8 cellular contexts compared by ENCODE assay signal in the genomic region with DNA sequence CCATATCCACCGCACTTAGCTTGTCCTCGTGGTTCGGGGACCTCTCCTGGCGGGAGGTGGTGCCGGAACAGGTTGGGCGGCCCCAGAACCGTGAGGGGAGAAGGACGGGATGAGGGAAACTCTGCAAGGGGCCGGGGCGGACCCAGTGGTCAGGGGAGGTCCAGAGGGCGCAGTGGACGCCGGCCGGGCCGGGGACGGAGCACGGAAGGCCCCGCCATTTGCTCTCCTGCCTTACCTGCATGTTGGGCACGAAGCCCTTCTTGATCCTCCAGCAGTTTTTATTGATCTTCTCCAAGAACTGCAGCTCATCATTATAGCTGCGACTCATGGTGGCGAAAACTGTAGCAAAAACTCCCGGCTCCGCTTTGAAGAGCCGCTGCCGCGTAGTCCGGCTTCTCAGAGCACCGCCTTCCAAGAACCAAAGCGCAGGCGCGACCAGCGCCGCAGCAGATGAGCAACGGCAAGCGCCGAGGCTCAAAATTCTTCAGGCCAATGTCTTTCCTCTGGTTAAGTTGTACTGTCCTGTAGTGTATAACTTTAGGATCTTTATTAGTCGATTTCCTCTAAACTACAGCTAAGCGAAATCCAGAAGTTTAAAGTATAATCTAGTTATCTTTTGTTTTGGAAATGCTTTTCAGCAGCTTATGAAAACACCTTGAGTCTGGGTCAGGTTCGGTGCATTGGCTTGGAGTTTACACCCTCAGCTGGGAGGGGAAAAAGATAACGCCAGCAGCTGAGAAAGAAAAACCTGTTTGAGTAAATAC. TPM values are rescaled to one million over a fixed set of nuclear protein-coding genes. Genes with fewer than 3 reads are reported as not detected.
DNase-seq lines count a peak whose midpoint lies in the region; ATAC-seq and TF ChIP-seq lines count a peak whose summit lies in the region.

A gene (minus strand): TSS at position 419 of the 764 bp plus-strand sequence. CDS start 91 bp downstream, at position 328.

- ATAC-seq in HCT116 (peak; percentile 85), heart left ventricle (peak; percentile 90 to 94 (median 92))

- H3K9me2 ChIP-seq in DOHH2 (replicated peaks; ENCODE audit: control insufficient read depth, low read length) (no peaks in the 10 kb centered on the region), HCT116 (ENCODE audit: insufficient read depth) (no peaks in the 10 kb centered on the region)

- peak within 1 kb of the TSS; percentile 97 for H3K27ac Mint-ChIP-seq in T-helper 1 cell treated with Interleukin-12 subunit alpha and Interleukin-12 subunit beta and Interleukin-4 antibody, amounts not matched to agents 30 μg/mL and 1 μg/mL, for 36 hours

- TF ChIP-seq RAD21 in HCT116 (IDR thresholded peaks at IDR 0.05; ENCODE audit: low read depth): no peak

- H4K20me1 ChIP-seq in DOHH2 (ENCODE audit: control insufficient read depth, insufficient read depth, low read depth, low read length) (peaks cover 3% of the 10 kb centered on the region; the same call in 1 of the 2 replicates), HCT116 (ENCODE audit: insufficient read depth) (no peaks in the 10 kb centered on the region)

- TF ChIP-seq CTCF in DOHH2 (IDR thresholded peaks at IDR 0.05; ENCODE audit: low read depth, low read length, poor library complexity, severe bottlenecking): peak; percentile 12
- no peak for TF ChIP-seq CTCF in HCT116 (IDR thresholded peaks at IDR 0.05 in 2 of 3, conservative IDR thresholded peaks at IDR 0.05 in 1 of 3; ENCODE audit: borderline replicate concordance in 1 of 3, insufficient read depth in 1 of 3, low read depth in 2 of 3, low read length in 2 of 3)
- TF ChIP-seq CTCF in heart left ventricle (IDR thresholded peaks at IDR 0.05): peak in 2 of 12 donors; percentile 2 to 7
- no peak for TF ChIP-seq CTCF in parathyroid adenoma (IDR thresholded peaks at IDR 0.05)
- TF ChIP-seq CTCF in thyroid gland (IDR thresholded peaks at IDR 0.05): peak in 1 of 6 experiments; percentile 16

- CTCF ChIA-PET in HCT116 (lab: Charles Lee): interaction anchor here (0.8 to 2.0 kb wide), 7 partner anchors 14 to 441 kb away, joined by 3 to 6 read pairs (median 3); a partner anchor contains a TSS

- H3K27ac ChIP-seq in DOHH2 (ENCODE audit: low read depth, low read length) (no peak within 1 kb of the TSS), HCT116 (ENCODE audit: low read depth, low read length) (peak within 1 kb of the TSS; percentile 67), heart left ventricle (peak within 1 kb of the TSS in 11 of 12 donors; percentile 20 to 79 (median 68)), parathyroid adenoma (peak within 1 kb of the TSS; percentile 56), thyroid gland (peak within 1 kb of the TSS; percentile 10 to 75 (median 56))

- H3K36me3 ChIP-seq in DOHH2 (ENCODE audit: control insufficient read depth, low read length): peaks cover 17% of the 10 kb centered on the region
- H3K36me3 ChIP-seq in HCT116 (ENCODE audit: control insufficient read depth in 1 of 2, insufficient read depth in 2 of 2, low read length in 2 of 2): peaks cover 11 to 20% of the 10 kb centered on the region in 2 experiments; a peak in 3 of 4 replicates
- peaks cover 0 to 25% (median 19%) of the 10 kb centered on the region in 9 donors for H3K36me3 ChIP-seq in heart left ventricle
- no peaks in the 10 kb centered on the region for H3K36me3 ChIP-seq in parathyroid adenoma (ENCODE audit: control insufficient read depth, insufficient read depth, low read length)
- peaks cover 0 to 13% of the 10 kb centered on the region in 2 donors for H3K36me3 ChIP-seq in thyroid gland

- H3K9me3 Mint-ChIP-seq in T-helper 1 cell treated with Interleukin-12 subunit alpha and Interleukin-12 subunit beta and Interleukin-4 antibody, amounts not matched to agents 30 μg/mL and 1 μg/mL, for 36 hours: no peaks in the 10 kb centered on the region

- H3K27me3 Mint-ChIP-seq in T-helper 1 cell treated with Interleukin-12 subunit alpha and Interleukin-12 subunit beta and Interleukin-4 antibody, amounts not matched to agents 30 μg/mL and 1 μg/mL, for 36 hours (ENCODE audit: low read depth): peaks cover 8% of the 10 kb centered on the region

- H3K4me1 ChIP-seq in DOHH2 (ENCODE audit: control insufficient read depth, low read length) (peaks cover 31% of the 10 kb centered on the region), HCT116 (ENCODE audit: control insufficient read depth in 1 of 2, insufficient read depth in 2 of 2, low read length in 2 of 2) (peaks cover 12 to 21% of the 10 kb centered on the region in 2 experiments; a peak in 2 of 4 replicates), heart left ventricle (peaks cover 0 to 48% (median 17%) of the 10 kb centered on the region in 12 donors), parathyroid adenoma (peaks cover 8% of the 10 kb centered on the region), thyroid gland (peaks cover 7 to 16% of the 10 kb centered on the region in 2 donors)

- 1 to 3% (median 2%) methylated on average over 28 to 40 of the region's 40 CpGs for WGBS in heart left ventricle, 4 donors
- WGBS in thyroid gland, 2 donors: 0 to 1% methylated on average over 29 to 39 of the region's 40 CpGs

- POLR2A ChIA-PET in HCT116 (lab: Charles Lee): interaction anchor here (1.3 kb wide), 1 partner anchor 13 kb away, joined by 3 read pairs; no protein-coding TSS in a partner anchor

- DNase-seq in HCT116 (ENCODE audit: low read depth, low spot score): peak; percentile 88
- DNase-seq in NCI-H1436 (lab: John Stamatoyannopoulos, UW): peak; percentile 84
- DNase-seq in amniotic epithelial cell (ENCODE audit: low read depth): peak; percentile 93
- peak; percentile 94 to 96 (median 96) for DNase-seq in heart left ventricle
- peak; percentile 88 to 91 for DNase-seq in thyroid gland

- H3K9me3 ChIP-seq in DOHH2 (ENCODE audit: control insufficient read depth, insufficient read depth, low read length) (no peaks in the 10 kb centered on the region), HCT116 (ENCODE audit: control insufficient read depth in 1 of 2, insufficient read depth in 1 of 2, low read depth in 1 of 2, low read length in 2 of 2) (no peaks in the 10 kb centered on the region), heart left ventricle (no peaks in the 10 kb centered on the region), parathyroid adenoma (ENCODE audit: control insufficient read depth, low read length) (no peaks in the 10 kb centered on the region), thyroid gland (no peaks in the 10 kb centered on the region)

- intact Hi-C loops in HCT116 (cut with micrococcal nuclease) (no loop called here), heart left ventricle (cut with DNase I) (loop anchor here in 8 of 10 donors (2.0 to 10.0 kb wide), 3 partner anchors 60 to 63 kb away; a partner anchor contains a TSS), thyroid gland (cut with DNase I) (no loop called here)

- H3K36me3 Mint-ChIP-seq in T-helper 1 cell treated with Interleukin-12 subunit alpha and Interleukin-12 subunit beta and Interleukin-4 antibody, amounts not matched to agents 30 μg/mL and 1 μg/mL, for 36 hours (ENCODE audit: low read depth): peaks cover 19% of the 10 kb centered on the region

- H3F3A ChIP-seq in DOHH2 (ENCODE audit: control insufficient read depth, insufficient read depth): 0 out of 2 replicates have a peak, but pooled peaks cover 3% of the 10 kb centered on the region

- H3K27me3 ChIP-seq in DOHH2 (ENCODE audit: control insufficient read depth, low read length) (peaks cover 4% of the 10 kb centered on the region), HCT116 (ENCODE audit: insufficient read depth, low read length) (peaks cover 8% of the 10 kb centered on the region; the same call in 1 of the 2 replicates), heart left ventricle (no peaks in the 10 kb centered on the region), parathyroid adenoma (ENCODE audit: control insufficient read depth, insufficient read depth, low read length) (no peaks in the 10 kb centered on the region), thyroid gland (no peaks in the 10 kb centered on the region)

- H2AFZ ChIP-seq in HCT116 (ENCODE audit: low read depth, low read length, poor library complexity, severe bottlenecking) (peak within 1 kb of the TSS; percentile 86), parathyroid adenoma (peak within 1 kb of the TSS; percentile 82)

- H3K79me2 ChIP-seq in DOHH2 (ENCODE audit: control insufficient read depth, low read length) (peaks cover 41% of the 10 kb centered on the region), HCT116 (ENCODE audit: insufficient read depth, low read length) (peaks cover 49% of the 10 kb centered on the region), parathyroid adenoma (peaks cover 6% of the 10 kb centered on the region)

- H3K4me3 Mint-ChIP-seq in T-helper 1 cell treated with Interleukin-12 subunit alpha and Interleukin-12 subunit beta and Interleukin-4 antibody, amounts not matched to agents 30 μg/mL and 1 μg/mL, for 36 hours: peak within 1 kb of the TSS; percentile 98

- peaks cover 44% of the 10 kb centered on the region for H3K4me1 Mint-ChIP-seq in T-helper 1 cell treated with Interleukin-12 subunit alpha and Interleukin-12 subunit beta and Interleukin-4 antibody, amounts not matched to agents 30 μg/mL and 1 μg/mL, for 36 hours (ENCODE audit: low read depth)

- RAD21 ChIA-PET in HCT116 (lab: Charles Lee; ENCODE audit: low non-redundant PET in 1 of 2, low total read pairs in 2 of 2, uncharacterized antibody in 2 of 2, unreplicated experiment in 2 of 2): no interaction called here

- H3K4me2 ChIP-seq in DOHH2 (ENCODE audit: low read length) (peak within 1 kb of the TSS; percentile 71), HCT116 (ENCODE audit: low read length) (peak within 1 kb of the TSS; percentile 75), parathyroid adenoma (ENCODE audit: low read length) (peak within 1 kb of the TSS; percentile 66)

- peak within 1 kb of the TSS; percentile 85 for H3K9ac ChIP-seq in HCT116 (ENCODE audit: low read length)
- no peak within 1 kb of the TSS for H3K9ac ChIP-seq in parathyroid adenoma

- TF ChIP-seq POLR2A in HCT116 (IDR thresholded peaks at IDR 0.05; ENCODE audit: borderline replicate concordance, extremely low read depth, insufficient read depth, insufficient read length) (peak; percentile 54), heart left ventricle (IDR thresholded peaks at IDR 0.05) (peak in 1 of 2 donors; percentile 53), thyroid gland (IDR thresholded peaks at IDR 0.05) (peak in 1 of 2 donors; percentile 60)

- BruUV-seq in HCT116 (replicated peaks; lab: Mats Ljungman, UMichigan): no TSS peak

- H3K4me3 ChIP-seq in DOHH2 (ENCODE audit: low read length): peak within 1 kb of the TSS; percentile 87
- peak within 1 kb of the TSS; percentile 84 to 90 for H3K4me3 ChIP-seq in HCT116 (replicated peaks in 1 of 2; ENCODE audit: low read depth in 1 of 2, low read length in 2 of 2)
- peak within 1 kb of the TSS; percentile 68 to 99 (median 85) for H3K4me3 ChIP-seq in heart left ventricle
- H3K4me3 ChIP-seq in parathyroid adenoma (ENCODE audit: low read depth, low read length): peak within 1 kb of the TSS; percentile 96
- peak within 1 kb of the TSS; percentile 59 to 74 (median 72) for H3K4me3 ChIP-seq in thyroid gland (replicated peaks in 1 of 3)

TF ChIP-seq in HCT116, 20 proteins besides CTCF, POLR2A, EP300 and RAD21 (continues in another document):
- TF ChIP-seq CBX3 (IDR thresholded peaks at IDR 0.05; ENCODE audit: low read depth): no peak

RNA-seq across cellular contexts. Expression of the gene that starts here (rescaled TPM):
- total RNA-seq in HCT116 (2021; ENCODE audit: unreplicated experiment) (50.9 TPM), heart left ventricle (10 to 100 TPM; 39.4 to 54.0 (median 47.1) TPM), thyroid gland (10 to 100 TPM; 64.0 to 82.9 (median 77.7) TPM)
- 49.0 and 53.5 TPM in 2 replicates for polyA plus RNA-seq in HCT116 (2012)
- polyA plus RNA-seq in heart left ventricle: 100 to 1,000 TPM in 1 of 2 donors, 10 to 100 TPM in 1; 19.8 to 110 TPM

Comparison
In these comparisons a context has a peak if more than half of its experiments do, and no peak if none do; other contexts are left out.
1. intact Hi-C loops: an anchor here in heart left ventricle (2.0 to 10.0 kb wide); none called in HCT116 and thyroid gland.